ENCODE assay signal across 22 cellular contexts in genomic region chr14:104037903-104038302, GRCh38. TPM values are rescaled to one million over a fixed set of nuclear protein-coding genes. Genes with fewer than 3 reads are reported as not detected.
"Had no signal": no experiment of that assay in that cellular context is flagged by ENCODE, and none has a peak within 500 bp of the region (broad histone marks: within the 10 kb centered on the region; RNA-seq: fewer than 3 reads in every experiment).

No MANE protein-coding gene starts in this region.

- H3K9me3 ChIP-seq: ascending aorta, esophagus muscularis mucosa, gastrocnemius medialis, right lobe of liver, tibial artery had no signal

- H3K4me3 Mint-ChIP-seq: activated naive CD4-positive, alpha-beta T cell treated with anti-CD3 and anti-CD28 coated beads, Interleukin-2, amount 50 U/mL, for 24 hours; central memory CD8-positive, alpha-beta T cell; mesothelial cell of epicardium; natural killer cell treated with Interleukin-12 subunit alpha and Interleukin-12 subunit beta and Interleukin-15 and Interleukin-18, amount 100 ng/mL, for 72 hours; stimulated activated naive CD8-positive, alpha-beta T cell treated with anti-CD3 and anti-CD28 coated beads, Interleukin-15, Interleukin-2, amounts not matched to agents 100 ng/mL and 50 ng/mL, for 24 hours had no signal

- ATAC-seq: natural killer cell treated with Interleukin-12 subunit alpha and Interleukin-12 subunit beta and Interleukin-15 and Interleukin-18, amount 100 ng/mL, for 72 hours; right lobe of liver had no signal

- H3K27me3 ChIP-seq: ascending aorta, right lobe of liver had no signal

- H3K4me1 ChIP-seq: ascending aorta, right lobe of liver, tibial artery had no signal

- H3K27ac Mint-ChIP-seq: activated naive CD4-positive, alpha-beta T cell treated with anti-CD3 and anti-CD28 coated beads, Interleukin-2, amount 50 U/mL, for 24 hours; mesothelial cell of epicardium; natural killer cell treated with Interleukin-12 subunit alpha and Interleukin-12 subunit beta and Interleukin-15 and Interleukin-18, amount 100 ng/mL, for 72 hours; stimulated activated naive CD8-positive, alpha-beta T cell treated with anti-CD3 and anti-CD28 coated beads, Interleukin-15, Interleukin-2, amounts not matched to agents 100 ng/mL and 50 ng/mL, for 24 hours had no signal

- H3K27ac ChIP-seq: ascending aorta, coronary artery, esophagus muscularis mucosa, gastrocnemius medialis, right lobe of liver, skin epidermis, tibial artery, VCaP had no signal

- H3K36me3 Mint-ChIP-seq: activated naive CD4-positive, alpha-beta T cell treated with anti-CD3 and anti-CD28 coated beads, Interleukin-2, amount 50 U/mL, for 24 hours; mesothelial cell of epicardium; natural killer cell treated with Interleukin-12 subunit alpha and Interleukin-12 subunit beta and Interleukin-15 and Interleukin-18, amount 100 ng/mL, for 72 hours had no signal

- H3K9me3 Mint-ChIP-seq: activated naive CD4-positive, alpha-beta T cell treated with anti-CD3 and anti-CD28 coated beads, Interleukin-2, amount 50 U/mL, for 24 hours; central memory CD8-positive, alpha-beta T cell; mesothelial cell of epicardium; natural killer cell treated with Interleukin-12 subunit alpha and Interleukin-12 subunit beta and Interleukin-15 and Interleukin-18, amount 100 ng/mL, for 72 hours; stimulated activated naive CD8-positive, alpha-beta T cell treated with anti-CD3 and anti-CD28 coated beads, Interleukin-15, Interleukin-2, amounts not matched to agents 100 ng/mL and 50 ng/mL, for 24 hours had no signal

- DNase-seq: activated CD4-positive, alpha-beta T cell treated with anti-CD3 and anti-CD28 coated beads, Interleukin-2, amount 50 U/mL, for 1 hour; activated CD4-positive, CD25-positive, alpha-beta regulatory T cell treated with anti-CD3 and anti-CD28 coated beads, Interleukin-2, amount 50 U/mL, for 72 hours; activated gamma-delta T cell treated with Interleukin-2 at 50 U/mL for 16 hours; activated T-cell treated with anti-CD3 and anti-CD28 coated beads, Interleukin-2, amount 50 U/mL, for 1 hour; gastrocnemius medialis; right lobe of liver; stimulated activated CD4-positive, alpha-beta T cell treated with anti-CD3 and anti-CD28 coated beads, Interleukin-1b, Interleukin-23, amount 100 ng/mL, for 48 hours; tibial artery had no signal

- H3K4me1 Mint-ChIP-seq: activated naive CD4-positive, alpha-beta T cell treated with anti-CD3 and anti-CD28 coated beads, Interleukin-2, amount 50 U/mL, for 24 hours; central memory CD8-positive, alpha-beta T cell had no signal

- H3K4me3 ChIP-seq: ascending aorta, coronary artery, esophagus muscularis mucosa, gastrocnemius medialis, lung, right lobe of liver, skin epidermis, tibial artery had no signal

- H3K36me3 ChIP-seq: ascending aorta, esophagus muscularis mucosa, gastrocnemius medialis, right lobe of liver, tibial artery had no signal

RNA-seq across cellular contexts. Expression of gene ASPG, which starts 47.6 kb away (rescaled TPM):
- total RNA-seq: ascending aorta; natural killer cell treated with Interleukin-12 subunit alpha and Interleukin-12 subunit beta and Interleukin-15 and Interleukin-18, amount 100 ng/mL, for 72 hours; osteocyte; pulmonary artery endothelial cell; T-helper 2 cell treated with Interferon-gamma antibody and Interleukin-4, amounts not matched to agents 100 ng/mL and 5 ng/mL, for 36 hours had no signal
